In the genomic region with DNA sequence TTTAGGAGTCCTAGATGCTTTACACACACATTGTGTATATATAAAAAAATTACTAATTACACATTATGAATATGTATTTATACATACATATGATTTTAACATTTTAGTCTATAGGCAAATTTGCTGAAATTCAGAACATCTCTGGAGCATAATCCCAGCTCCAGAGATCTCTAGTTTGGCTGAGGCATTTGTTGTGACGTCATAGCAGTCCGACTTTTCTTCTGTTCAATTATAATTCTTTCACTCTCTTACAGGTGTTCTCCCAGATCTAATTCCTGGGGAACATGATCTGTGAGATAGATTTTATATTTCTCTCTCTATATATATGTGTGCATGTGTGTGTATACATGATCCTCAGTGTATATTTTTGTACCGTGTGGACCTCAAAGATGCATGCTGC, we compare ENCODE assay signal across 7 cellular contexts.
"Had no signal": no experiment of that assay in that cellular context is flagged by ENCODE, and none has a peak within 500 bp of the region (broad histone marks: within the 10 kb centered on the region; RNA-seq: fewer than 3 reads in every experiment).

No MANE protein-coding gene starts in this region.

- H3K9ac ChIP-seq: KMS-11 had no signal

- ATAC-seq: K562 had no signal

- DNase-seq: IMR-90, KBM-7, KG1 had no signal

- H3K27ac ChIP-seq: HL-60, KMS-11 had no signal

- FAIRE-seq: HTR-8/SVneo, K562 had no signal

- H3K4me3 ChIP-seq: K562 had no signal

- H3K4me2 ChIP-seq: KMS-11 had no signal
